In genomic region chr1:155160128-155160527, GRCh38 we compare ENCODE assay signal across 1 cellular context.
TF ChIP-seq lines count a peak whose summit lies in the region.

No MANE protein-coding gene starts in this region.

TF ChIP-seq in HEK293T, 16 proteins besides CTCF, POLR2A, EP300 and RAD21:
- TF ChIP-seq BHLHE40 (IDR thresholded peaks at IDR 0.05; ENCODE audit: borderline replicate concordance) = no peak
- TF ChIP-seq ZNF384 (IDR thresholded peaks at IDR 0.05) = no peak
- TF ChIP-seq SUZ12 (IDR thresholded peaks at IDR 0.05) = no peak
- no peak for TF ChIP-seq FOXK2 (IDR thresholded peaks at IDR 0.05)
- TF ChIP-seq NFRKB (IDR thresholded peaks at IDR 0.05) = no peak
- no peak for TF ChIP-seq TARDBP (IDR thresholded peaks at IDR 0.05)
- no peak for TF ChIP-seq FOXM1 (IDR thresholded peaks at IDR 0.05; ENCODE audit: borderline replicate concordance)
TF ChIP-seq in HEK293T: peak in this region for 0.
